14 cellular contexts compared by ENCODE assay signal in genomic region chr11:116234989-116235567, GRCh38.
"Had no signal": no experiment of that assay in that cellular context is flagged by ENCODE, and none has a peak within 500 bp of the region (broad histone marks: within the 10 kb centered on the region; RNA-seq: fewer than 3 reads in every experiment).

No MANE protein-coding gene starts in this region.

- DNase-seq: activated B cell treated with CpG ODN at 0.5 μM for 24 hours; activated CD4-positive, alpha-beta T cell treated with anti-CD3 and anti-CD28 coated beads, Interleukin-2, amount 10 ng/mL, durations not matched to agents 24 days and 14 days; activated naive CD4-positive, alpha-beta T cell treated with anti-CD3 and anti-CD28 coated beads, Interleukin-2, amount 10 ng/mL, durations not matched to agents 7 days and 5 days; activated T-cell treated with anti-CD3 and anti-CD28 coated beads for 4 hours; esophagus squamous epithelium; foreskin fibroblast; glutamatergic neuron; mucosa of descending colon; naive thymus-derived CD8-positive, alpha-beta T cell; right cardiac atrium; tibial artery had no signal

- H3K4me3 Mint-ChIP-seq: activated B cell treated with CpG ODN at 0.5 μM for 24 hours; activated CD4-positive, alpha-beta T cell treated with anti-CD3 and anti-CD28 coated beads, Interleukin-2, amount 10 ng/mL, durations not matched to agents 24 days and 14 days; activated naive CD4-positive, alpha-beta T cell treated with anti-CD3 and anti-CD28 coated beads, Interleukin-2, amount 10 ng/mL, durations not matched to agents 7 days and 5 days; activated T-helper 17 cell treated with anti-CD3 and anti-CD28 coated beads, Interleukin-2, amount 50 U/mL, for 72 hours; naive thymus-derived CD8-positive, alpha-beta T cell; stimulated activated memory B cell treated with anti-CD40 and anti-IgM and Interleukin-4, amounts not matched to agents 10 μg/mL and 1 μg/mL and 100 μg/mL, for 72 hours had no signal

- H3K4me1 Mint-ChIP-seq: activated B cell treated with CpG ODN at 0.5 μM for 24 hours; activated CD4-positive, alpha-beta T cell treated with anti-CD3 and anti-CD28 coated beads, Interleukin-2, amount 10 ng/mL, durations not matched to agents 24 days and 14 days; activated naive CD4-positive, alpha-beta T cell treated with anti-CD3 and anti-CD28 coated beads, Interleukin-2, amount 10 ng/mL, durations not matched to agents 7 days and 5 days; activated T-helper 17 cell treated with anti-CD3 and anti-CD28 coated beads, Interleukin-2, amount 50 U/mL, for 72 hours; naive thymus-derived CD8-positive, alpha-beta T cell; stimulated activated memory B cell treated with anti-CD40 and anti-IgM and Interleukin-4, amounts not matched to agents 10 μg/mL and 1 μg/mL and 100 μg/mL, for 72 hours had no signal

- H3K36me3 Mint-ChIP-seq: activated naive CD4-positive, alpha-beta T cell treated with anti-CD3 and anti-CD28 coated beads, Interleukin-2, amount 10 ng/mL, durations not matched to agents 7 days and 5 days; naive thymus-derived CD8-positive, alpha-beta T cell; stimulated activated memory B cell treated with anti-CD40 and anti-IgM and Interleukin-4, amounts not matched to agents 10 μg/mL and 1 μg/mL and 100 μg/mL, for 72 hours had no signal

- H3K27me3 ChIP-seq: neutrophil had no signal

- H3K27ac Mint-ChIP-seq: activated B cell treated with CpG ODN at 0.5 μM for 24 hours; activated CD4-positive, alpha-beta T cell treated with anti-CD3 and anti-CD28 coated beads, Interleukin-2, amount 10 ng/mL, durations not matched to agents 24 days and 14 days; activated naive CD4-positive, alpha-beta T cell treated with anti-CD3 and anti-CD28 coated beads, Interleukin-2, amount 10 ng/mL, durations not matched to agents 7 days and 5 days; activated T-helper 17 cell treated with anti-CD3 and anti-CD28 coated beads, Interleukin-2, amount 50 U/mL, for 72 hours; naive thymus-derived CD8-positive, alpha-beta T cell; stimulated activated memory B cell treated with anti-CD40 and anti-IgM and Interleukin-4, amounts not matched to agents 10 μg/mL and 1 μg/mL and 100 μg/mL, for 72 hours had no signal

- H3K9me3 ChIP-seq: esophagus squamous epithelium, mucosa of descending colon, neutrophil, tibial artery had no signal

- H3K36me3 ChIP-seq: esophagus squamous epithelium, neutrophil, tibial artery had no signal

- H3K27me3 Mint-ChIP-seq: activated CD4-positive, alpha-beta T cell treated with anti-CD3 and anti-CD28 coated beads, Interleukin-2, amount 10 ng/mL, durations not matched to agents 24 days and 14 days; stimulated activated memory B cell treated with anti-CD40 and anti-IgM and Interleukin-4, amounts not matched to agents 10 μg/mL and 1 μg/mL and 100 μg/mL, for 72 hours had no signal

- H3K4me1 ChIP-seq: tibial artery had no signal

- ATAC-seq: activated T-helper 17 cell treated with anti-CD3 and anti-CD28 coated beads, Interleukin-2, amount 50 U/mL, for 72 hours; mucosa of descending colon; naive thymus-derived CD8-positive, alpha-beta T cell; right cardiac atrium; stimulated activated memory B cell treated with anti-CD40 and anti-IgM and Interleukin-4, amounts not matched to agents 10 μg/mL and 1 μg/mL and 100 μg/mL, for 72 hours had no signal

- H3K9me3 Mint-ChIP-seq: activated B cell treated with CpG ODN at 0.5 μM for 24 hours; activated CD4-positive, alpha-beta T cell treated with anti-CD3 and anti-CD28 coated beads, Interleukin-2, amount 10 ng/mL, durations not matched to agents 24 days and 14 days; activated naive CD4-positive, alpha-beta T cell treated with anti-CD3 and anti-CD28 coated beads, Interleukin-2, amount 10 ng/mL, durations not matched to agents 7 days and 5 days had no signal

- H3K4me3 ChIP-seq: esophagus squamous epithelium, mucosa of descending colon, tibial artery had no signal
